Comparison of ENCODE assay signal across 8 cellular contexts in genomic region chr4:9532134-9532862, GRCh38.
DNase-seq lines count a peak whose midpoint lies in the region; TF ChIP-seq lines count a peak whose summit lies in the region.
"Not testable (repeated sequence)": the region's sequence is repeated elsewhere in the genome, so short reads cannot be mapped to it uniquely, and the experiment has no call there.

No MANE protein-coding gene starts in this region.

- DNase-seq in AG08395 (ENCODE audit: low spot score) (peak; percentile 59), GM20000 (ENCODE audit: low spot score) (peak; percentile 87), NCI-H2081 (lab: John Stamatoyannopoulos, UW) (peak; percentile 16 to 51), T1000 (lab: John Stamatoyannopoulos, UW) (peak; percentile 63), foreskin fibroblast (peak; percentile 65 to 80)
- DNase-seq in stimulated activated CD4-positive, alpha-beta T cell treated with anti-CD3 and anti-CD28 coated beads, Interleukin-2, amount 100 ng/mL, for 48 hours: peak; percentile 60 to 75

- H3K27ac Mint-ChIP-seq in activated naive CD8-positive, alpha-beta T cell: not testable (repeated sequence)

- not testable (repeated sequence) for H3K36me3 Mint-ChIP-seq in activated naive CD8-positive, alpha-beta T cell

- peaks cover 19% of the 10 kb centered on the region for H3K27me3 Mint-ChIP-seq in activated naive CD8-positive, alpha-beta T cell

- peak overlapping the region; percentile 76 for H3K4me3 Mint-ChIP-seq in activated naive CD8-positive, alpha-beta T cell

- H3K4me1 Mint-ChIP-seq in activated naive CD8-positive, alpha-beta T cell (ENCODE audit: low read depth): not testable (repeated sequence)

- peak; percentile 66 for TF ChIP-seq CTCF in GM20000 (IDR thresholded peaks at IDR 0.05; ENCODE audit: extremely low read depth, missing control alignments)
- not testable (repeated sequence) for TF ChIP-seq CTCF in foreskin fibroblast (IDR thresholded peaks at IDR 0.05; ENCODE audit: low read depth, low read length)

- not testable (repeated sequence) for H3K27me3 ChIP-seq in mononuclear cell (ENCODE audit: insufficient read depth, low read length)

- H3K4me1 ChIP-seq in mononuclear cell (ENCODE audit: insufficient read depth, low read length): not testable (repeated sequence)

- H3K9me3 Mint-ChIP-seq in activated naive CD8-positive, alpha-beta T cell (ENCODE audit: low read depth): not testable (repeated sequence)

- H3K4me3 ChIP-seq in foreskin fibroblast (ENCODE audit: low read depth in 1 of 2, low read length in 2 of 2) (peak overlapping the region; percentile 48 to 63), mononuclear cell (ENCODE audit: low read length) (peak overlapping the region; percentile 29)

- not testable (repeated sequence) for H3K9me3 ChIP-seq in mononuclear cell (ENCODE audit: low read depth, low read length)

Comparison
In these comparisons a context has a peak if more than half of its experiments do, and no peak if none do; other contexts are left out.
1. Peak in every context shown above with its lines: DNase-seq and H3K4me3 ChIP-seq.
2. DNase-seq: peak in every context shown above with its lines; median percentile 87 in GM20000; 72 in foreskin fibroblast; 68 in stimulated activated CD4-positive, alpha-beta T cell treated with anti-CD3 and anti-CD28 coated beads, Interleukin-2, amount 100 ng/mL, for 48 hours; 63 in T1000; 59 in AG08395; 34 in NCI-H2081.